In genomic region chr12:11894890-11895289, GRCh38 we compare ENCODE assay signal across 15 cellular contexts.
DNase-seq lines count a peak whose midpoint lies in the region; ATAC-seq and TF ChIP-seq lines count a peak whose summit lies in the region.
"Had no signal": no experiment of that assay in that cellular context is flagged by ENCODE, and none has a peak within 500 bp of the region (broad histone marks: within the 10 kb centered on the region; RNA-seq: fewer than 3 reads in every experiment).

No MANE protein-coding gene starts in this region.

- peak overlapping the region in 1 of 2 donors; percentile 22 for H3K4me3 Mint-ChIP-seq in activated T-cell treated with anti-CD3 and anti-CD28 coated beads, Interleukin-2, amount 50 U/mL, for 72 hours
- no peak overlapping the region for H3K4me3 Mint-ChIP-seq in activated T-cell treated with anti-CD3 and anti-CD28 coated beads, Interleukin-2, amount 50 U/mL, for 24 hours
- H3K4me3 Mint-ChIP-seq in nephron progenitor cell, result no peak overlapping the region

- peaks cover 2 to 18% of the 10 kb centered on the region in 2 donors for H3K36me3 Mint-ChIP-seq in activated T-cell treated with anti-CD3 and anti-CD28 coated beads, Interleukin-2, amount 50 U/mL, for 72 hours (ENCODE audit: insufficient read depth in 2 of 2)
- peaks cover 49% of the 10 kb centered on the region for H3K36me3 Mint-ChIP-seq in activated T-cell treated with anti-CD3 and anti-CD28 coated beads, Interleukin-2, amount 50 U/mL, for 24 hours (ENCODE audit: low read depth)
- peaks cover 22% of the 10 kb centered on the region for H3K36me3 Mint-ChIP-seq in nephron progenitor cell (ENCODE audit: low read depth)

- ATAC-seq in activated T-cell treated with anti-CD3 and anti-CD28 coated beads, Interleukin-2, amount 50 U/mL, for 72 hours (replicated peaks in 1 of 2), result peak; percentile 36 to 68
- ATAC-seq in GM21423 (IDR thresholded peaks at IDR 0.05; ENCODE audit: unreplicated experiment), result peak; percentile 57

- H3K9me3 Mint-ChIP-seq in activated T-cell treated with anti-CD3 and anti-CD28 coated beads, Interleukin-2, amount 50 U/mL, for 72 hours, result no peaks in the 10 kb centered on the region
- H3K9me3 Mint-ChIP-seq in activated T-cell treated with anti-CD3 and anti-CD28 coated beads, Interleukin-2, amount 50 U/mL, for 24 hours, result no peaks in the 10 kb centered on the region
- no peaks in the 10 kb centered on the region for H3K9me3 Mint-ChIP-seq in nephron progenitor cell

- no peak for DNase-seq in activated T-cell treated with anti-CD3 and anti-CD28 coated beads, Interleukin-2, amount 50 U/mL, for 72 hours
- no peak for DNase-seq in activated T-cell treated with anti-CD3 and anti-CD28 coated beads, Interleukin-2, amount 50 U/mL, for 24 hours
- peak; percentile 90 for DNase-seq in NCI-H2107 treated with DMSO at 0.1 percent for 48 hours (lab: John Stamatoyannopoulos, UW; ENCODE audit: unreplicated experiment)
- no peak for DNase-seq in nephron progenitor cell
- no peak for DNase-seq in AG20443 (ENCODE audit: low spot score)
- no peak for DNase-seq in G401 (ENCODE audit: low spot score)
- DNase-seq in kidney tubule cell (ENCODE audit: low spot score), result no peak
- DNase-seq: anterior cingulate cortex, DMS 273 treated with DMSO at 0.1 percent for 48 hours, glutamatergic neuron, islet precursor cell, midbrain, small intestine, WERI-Rb-1 had no signal

- TF ChIP-seq CTCF in nephron progenitor cell (IDR thresholded peaks at IDR 0.05), result no peak

- peaks cover 13% of the 10 kb centered on the region for H3K27me3 Mint-ChIP-seq in activated T-cell treated with anti-CD3 and anti-CD28 coated beads, Interleukin-2, amount 50 U/mL, for 72 hours (ENCODE audit: low read depth)
- no peaks in the 10 kb centered on the region for H3K27me3 Mint-ChIP-seq in activated T-cell treated with anti-CD3 and anti-CD28 coated beads, Interleukin-2, amount 50 U/mL, for 24 hours
- H3K27me3 Mint-ChIP-seq in nephron progenitor cell (ENCODE audit: low read depth, poor library complexity), result peaks cover 5% of the 10 kb centered on the region

- in situ Hi-C loops in G401 (cut with HindIII; ENCODE audit: low sequenced_read_pairs), result no loop called here

- H3K27ac Mint-ChIP-seq in activated T-cell treated with anti-CD3 and anti-CD28 coated beads, Interleukin-2, amount 50 U/mL, for 72 hours, result no peak overlapping the region
- no peak overlapping the region for H3K27ac Mint-ChIP-seq in activated T-cell treated with anti-CD3 and anti-CD28 coated beads, Interleukin-2, amount 50 U/mL, for 24 hours
- H3K27ac Mint-ChIP-seq in nephron progenitor cell, result peak overlapping the region; percentile 13

- H3K4me1 Mint-ChIP-seq in activated T-cell treated with anti-CD3 and anti-CD28 coated beads, Interleukin-2, amount 50 U/mL, for 72 hours (ENCODE audit: low read depth), result peaks cover 28% of the 10 kb centered on the region
- peaks cover 30% of the 10 kb centered on the region for H3K4me1 Mint-ChIP-seq in activated T-cell treated with anti-CD3 and anti-CD28 coated beads, Interleukin-2, amount 50 U/mL, for 24 hours (ENCODE audit: low read depth)
- peaks cover 14% of the 10 kb centered on the region for H3K4me1 Mint-ChIP-seq in nephron progenitor cell
